22 cellular contexts compared by ENCODE assay signal in the genomic region with DNA sequence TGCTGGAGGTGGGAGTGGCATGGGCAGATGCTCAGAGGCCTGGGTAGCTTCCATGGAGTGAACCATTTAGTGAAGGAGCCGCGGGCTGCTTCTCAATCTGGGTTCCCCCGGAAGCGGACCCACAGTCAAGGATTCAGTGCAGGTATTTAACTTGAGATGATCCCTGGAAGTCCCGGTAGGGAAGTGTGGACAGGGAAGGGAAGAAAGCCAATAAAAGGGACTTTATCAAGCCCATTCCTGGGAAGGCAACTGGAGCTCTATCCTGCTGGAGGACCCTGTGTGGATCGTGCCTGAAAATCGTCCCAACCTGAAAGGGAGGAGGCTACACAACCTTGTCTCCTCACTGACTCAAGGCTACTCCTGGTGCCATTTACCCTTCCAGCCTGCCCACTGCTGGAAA.
A peak's percentile ranks its signal among the peaks of the same experiment; 100 is the strongest.
DNase-seq lines count a peak whose midpoint lies in the region; ATAC-seq and TF ChIP-seq lines count a peak whose summit lies in the region.
"Had no signal": no experiment of that assay in that cellular context is flagged by ENCODE, and none has a peak within 500 bp of the region (broad histone marks: within the 10 kb centered on the region; RNA-seq: fewer than 3 reads in every experiment).

No MANE protein-coding gene starts in this region.

- CTCF ChIA-PET in activated CD4-positive, alpha-beta T cell treated with anti-CD3 and anti-CD28 coated beads, Interleukin-2, amount 10 ng/mL, durations not matched to agents 7 days and 5 days (lab: Charles Lee) = no interaction called here
- CTCF ChIA-PET in HEK293 (lab: Yijun Ruan, JAX) = no interaction called here
- CTCF ChIA-PET in GM10248 (lab: Yijun Ruan, JAX) = interaction anchor here (1.3 kb wide), 1 partner anchor 32 kb away, joined by 3 read pairs; no protein-coding TSS in a partner anchor

- no CpG with 5 or more reads among the region's 7 CpGs for WGBS in neuronal stem cell (ENCODE audit: extremely low coverage in 2 of 2, insufficient read length in 2 of 2, insufficient replicate concordance in 1 of 2), 2 donors

- no peak overlapping the region for H2BK5ac ChIP-seq in neuronal stem cell (ENCODE audit: low read length)

- H3K9me3 ChIP-seq in HEK293 (ENCODE audit: control insufficient read depth, insufficient read depth, low read depth, low read length) (no peaks in the 10 kb centered on the region), neuronal stem cell (replicated peaks in 1 of 2; ENCODE audit: control insufficient read depth in 2 of 2, insufficient read depth in 1 of 2, low read depth in 1 of 2, low read length in 2 of 2) (no peaks in the 10 kb centered on the region)
- H3K9me3 ChIP-seq: MG63 had no signal

- H3K27ac ChIP-seq in HEK293 (ENCODE audit: extremely low read depth, low read depth, low read length) = no peak overlapping the region
- no peak overlapping the region for H3K27ac ChIP-seq in neuronal stem cell (replicated peaks; ENCODE audit: low read length)
- H3K27ac ChIP-seq: GM23248 had no signal

- no peak overlapping the region for H2BK15ac ChIP-seq in neuronal stem cell (ENCODE audit: low read length)

- H2AK5ac ChIP-seq in neuronal stem cell (ENCODE audit: low read depth, low read length) = no peak overlapping the region

- no peak overlapping the region for H3K23ac ChIP-seq in neuronal stem cell (ENCODE audit: low read depth, low read length, poor library complexity)

- no peaks in the 10 kb centered on the region for H3K27me3 ChIP-seq in neuronal stem cell (ENCODE audit: control insufficient read depth in 3 of 3, insufficient read depth in 3 of 3, low read depth in 1 of 3, low read length in 3 of 3)
- H3K27me3 ChIP-seq: MG63 had no signal

- no peaks in the 10 kb centered on the region for H3K4me1 Mint-ChIP-seq in activated CD4-positive, alpha-beta T cell treated with anti-CD3 and anti-CD28 coated beads, Interleukin-2, amount 10 ng/mL, durations not matched to agents 7 days and 5 days
- H3K4me1 Mint-ChIP-seq in neural crest cell = no peaks in the 10 kb centered on the region
- H3K4me1 Mint-ChIP-seq in stimulated activated effector memory CD8-positive, alpha-beta T cell treated with anti-CD3 and anti-CD28 coated beads, Interleukin-12 subunit alpha, Interleukin-12 subunit beta, amount 100 ng/mL, for 72 hours = no peaks in the 10 kb centered on the region

- ATAC-seq in esophagus mucosa = peak; percentile 11
- no peak for ATAC-seq in stimulated activated effector memory CD8-positive, alpha-beta T cell treated with anti-CD3 and anti-CD28 coated beads, Interleukin-12 subunit alpha, Interleukin-12 subunit beta, amount 100 ng/mL, for 72 hours
- ATAC-seq: GM12878 had no signal

- POLR2A ChIA-PET in activated CD4-positive, alpha-beta T cell treated with anti-CD3 and anti-CD28 coated beads, Interleukin-2, amount 10 ng/mL, durations not matched to agents 7 days and 5 days (lab: Charles Lee) = no interaction called here
- POLR2A ChIA-PET in HEK293 (lab: Yijun Ruan, JAX) (no interaction called here), GM10248 (lab: Yijun Ruan, JAX) (no interaction called here)

- no peaks in the 10 kb centered on the region for H3K4me1 ChIP-seq in HEK293 (ENCODE audit: control insufficient read depth, insufficient read depth, low read length)
- peaks cover 0 to 7% of the 10 kb centered on the region in 2 donors for H3K4me1 ChIP-seq in neuronal stem cell (ENCODE audit: control insufficient read depth in 2 of 2, insufficient read depth in 1 of 2, low read depth in 1 of 2, low read length in 2 of 2)

- no peak overlapping the region for H3K14ac ChIP-seq in neuronal stem cell (ENCODE audit: low read length)

- no peaks in the 10 kb centered on the region for H3K9me3 Mint-ChIP-seq in activated CD4-positive, alpha-beta T cell treated with anti-CD3 and anti-CD28 coated beads, Interleukin-2, amount 10 ng/mL, durations not matched to agents 7 days and 5 days
- H3K9me3 Mint-ChIP-seq in neural crest cell = no peaks in the 10 kb centered on the region
- H3K9me3 Mint-ChIP-seq in stimulated activated effector memory CD8-positive, alpha-beta T cell treated with anti-CD3 and anti-CD28 coated beads, Interleukin-12 subunit alpha, Interleukin-12 subunit beta, amount 100 ng/mL, for 72 hours = no peaks in the 10 kb centered on the region

- H2BK12ac ChIP-seq in neuronal stem cell (ENCODE audit: low read length) = no peak overlapping the region

- H3K36me3 ChIP-seq in HEK293 (ENCODE audit: control insufficient read depth in 2 of 2, insufficient read depth in 1 of 2, low read length in 2 of 2) (peaks cover 0 to 9% of the 10 kb centered on the region in 2 experiments; a peak in 1 of 3 replicates), neuronal stem cell (replicated peaks in 1 of 2; ENCODE audit: control insufficient read depth in 2 of 2, insufficient read depth in 2 of 2, low read length in 2 of 2) (peaks cover 0 to 6% of the 10 kb centered on the region in 2 donors)
- H3K36me3 ChIP-seq: MG63 had no signal

- no peaks in the 10 kb centered on the region for H3K36me3 Mint-ChIP-seq in activated CD4-positive, alpha-beta T cell treated with anti-CD3 and anti-CD28 coated beads, Interleukin-2, amount 10 ng/mL, durations not matched to agents 7 days and 5 days (ENCODE audit: low read depth)
- peaks cover 6% of the 10 kb centered on the region for H3K36me3 Mint-ChIP-seq in neural crest cell (ENCODE audit: low read depth)
- peaks cover 4% of the 10 kb centered on the region for H3K36me3 Mint-ChIP-seq in stimulated activated effector memory CD8-positive, alpha-beta T cell treated with anti-CD3 and anti-CD28 coated beads, Interleukin-12 subunit alpha, Interleukin-12 subunit beta, amount 100 ng/mL, for 72 hours

- no peak overlapping the region for H3K4me2 ChIP-seq in neuronal stem cell (ENCODE audit: insufficient read depth, low read length, poor library complexity, severe bottlenecking)

- no peak overlapping the region for H3K4ac ChIP-seq in neuronal stem cell (ENCODE audit: low read length)

- H2BK120ac ChIP-seq in neuronal stem cell (ENCODE audit: low read depth, low read length) = no peak overlapping the region

- no peak overlapping the region for H2AFZ ChIP-seq in neuronal stem cell (ENCODE audit: low read length)
- H2AFZ ChIP-seq: GM23248 had no signal

- TF ChIP-seq CTCF in HEK293 (tag by site-specific recombination; IDR thresholded peaks at IDR 0.05) (no peak), neural crest cell (conservative IDR thresholded peaks at IDR 0.05) (no peak), GM10248 (IDR thresholded peaks at IDR 0.05; ENCODE audit: control extremely low read depth, extremely low read depth, low read depth, missing control alignments) (no peak)

- H3K4me3 ChIP-seq in HEK293 (ENCODE audit: low read depth, low read length) = no peak overlapping the region
- no peak overlapping the region for H3K4me3 ChIP-seq in neuronal stem cell (ENCODE audit: low read length in 2 of 2)
- H3K4me3 ChIP-seq: GM12878, GM23248, MG63 had no signal

- no peak overlapping the region for H4K91ac ChIP-seq in neuronal stem cell (ENCODE audit: low read depth, low read length, poor library complexity)

- H3K79me1 ChIP-seq in neuronal stem cell (ENCODE audit: low read depth, low read length) = no peaks in the 10 kb centered on the region

- no peaks in the 10 kb centered on the region for H3K27me3 Mint-ChIP-seq in activated CD4-positive, alpha-beta T cell treated with anti-CD3 and anti-CD28 coated beads, Interleukin-2, amount 10 ng/mL, durations not matched to agents 7 days and 5 days
- H3K27me3 Mint-ChIP-seq in neural crest cell (ENCODE audit: low read depth) = peaks cover 21% of the 10 kb centered on the region

- H3K4me3 Mint-ChIP-seq in activated CD4-positive, alpha-beta T cell treated with anti-CD3 and anti-CD28 coated beads, Interleukin-2, amount 10 ng/mL, durations not matched to agents 7 days and 5 days = no peak overlapping the region
- peak overlapping the region; percentile 64 for H3K4me3 Mint-ChIP-seq in neural crest cell
- no peak overlapping the region for H3K4me3 Mint-ChIP-seq in stimulated activated effector memory CD8-positive, alpha-beta T cell treated with anti-CD3 and anti-CD28 coated beads, Interleukin-12 subunit alpha, Interleukin-12 subunit beta, amount 100 ng/mL, for 72 hours

- DNase-seq in activated CD4-positive, alpha-beta T cell treated with anti-CD3 and anti-CD28 coated beads, Interleukin-2, amount 10 ng/mL, durations not matched to agents 7 days and 5 days = no peak
- no peak for DNase-seq in activated CD4-positive, alpha-beta T cell treated with anti-CD3 and anti-CD28 coated beads, Interleukin-2, amount 50 U/mL, for 48 hours
- DNase-seq in neural crest cell (ENCODE audit: low read depth, low spot score) (no peak), neuronal stem cell (ENCODE audit: low spot score) (no peak), GM10248 (ENCODE audit: extremely low spot score) (no peak)
- DNase-seq in stimulated activated effector memory CD8-positive, alpha-beta T cell treated with anti-CD3 and anti-CD28 coated beads, Interleukin-12 subunit alpha, Interleukin-12 subunit beta, amount 100 ng/mL, for 72 hours (ENCODE audit: low spot score in 2 of 2) = no peak
- DNase-seq: 8988T, ACHN, DMS153, GM23248, HCEC 1CT, IMR-90, KG1, MG63, NCI-H2029, NCI-H446 treated with DMSO at 0.1 percent for 48 hours, NCI-H526 treated with DMSO at 0.1 percent for 48 hours, RPMI8226, SHP77 had no signal

- no peak overlapping the region for H3K18ac ChIP-seq in neuronal stem cell (ENCODE audit: low read length)

- H4K8ac ChIP-seq in neuronal stem cell (ENCODE audit: low read depth, low read length) = no peak overlapping the region

- H3K9ac ChIP-seq in neuronal stem cell (ENCODE audit: low read depth, low read length, poor library complexity) = no peak overlapping the region
- H3K9ac ChIP-seq: GM23248 had no signal

- peak overlapping the region; percentile 50 for H3K27ac Mint-ChIP-seq in activated CD4-positive, alpha-beta T cell treated with anti-CD3 and anti-CD28 coated beads, Interleukin-2, amount 10 ng/mL, durations not matched to agents 7 days and 5 days
- no peak overlapping the region for H3K27ac Mint-ChIP-seq in neural crest cell (ENCODE audit: unreplicated experiment)
- no peak overlapping the region for H3K27ac Mint-ChIP-seq in stimulated activated effector memory CD8-positive, alpha-beta T cell treated with anti-CD3 and anti-CD28 coated beads, Interleukin-12 subunit alpha, Interleukin-12 subunit beta, amount 100 ng/mL, for 72 hours

TF ChIP-seq in HEK293, 187 proteins besides CTCF, POLR2A, EP300 and RAD21 (continues in another document):
- no peak for TF ChIP-seq ZNF747 (tag by site-specific recombination; IDR thresholded peaks at IDR 0.05)
